Comparison of ENCODE assay signal across 9 cellular contexts in the genomic region with DNA sequence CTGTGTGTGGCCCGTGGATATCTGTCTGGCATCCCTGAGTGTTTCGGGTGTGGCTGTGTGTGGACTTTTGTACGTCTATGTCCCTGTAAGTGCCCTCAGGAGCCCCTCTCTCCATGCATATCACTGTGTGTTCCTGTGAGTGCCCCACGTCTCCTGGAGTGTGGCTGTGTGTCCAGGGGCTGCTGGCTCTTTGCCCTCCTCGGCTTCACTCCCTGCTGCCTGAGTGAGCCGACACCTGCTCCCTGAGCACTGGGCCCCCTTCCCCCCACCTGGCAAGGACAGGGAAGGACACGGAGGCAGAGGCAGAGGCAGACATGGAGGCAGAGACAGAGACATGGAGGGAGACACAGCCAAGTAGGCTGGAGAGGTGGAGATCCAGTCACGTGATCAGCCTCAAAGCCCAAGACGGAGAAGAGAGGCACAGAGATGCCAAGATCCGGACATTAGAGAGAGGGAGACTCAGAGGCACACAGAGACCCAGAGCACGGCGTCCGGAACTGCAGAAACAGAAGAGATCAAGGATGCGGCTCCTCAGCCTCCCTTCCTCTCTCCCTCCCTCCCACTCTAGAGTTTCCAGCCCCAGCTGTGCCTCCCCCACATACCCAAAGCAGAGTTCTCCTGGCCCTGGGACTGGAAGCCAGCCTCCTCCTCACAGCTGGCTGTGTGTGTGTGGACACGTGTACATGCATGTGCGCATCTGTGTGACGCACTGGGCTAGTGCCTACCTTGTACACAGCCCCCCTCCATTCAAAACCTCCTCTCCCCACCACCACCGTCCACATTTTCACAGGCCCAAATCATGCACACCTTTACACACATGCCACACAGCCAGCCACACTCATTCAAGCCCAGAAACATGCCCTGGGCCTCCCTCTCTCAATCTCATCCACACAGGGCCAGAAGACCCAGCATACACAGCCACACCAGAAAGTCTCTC. TPM values are rescaled to one million over a fixed set of nuclear protein-coding genes. Genes with fewer than 3 reads are reported as not detected.
DNase-seq lines count a peak whose midpoint lies in the region; TF ChIP-seq lines count a peak whose summit lies in the region.
"Had no signal": no experiment of that assay in that cellular context is flagged by ENCODE, and none has a peak within 500 bp of the region (broad histone marks: within the 10 kb centered on the region; RNA-seq: fewer than 3 reads in every experiment).

No MANE protein-coding gene starts in this region.

- H3K27ac Mint-ChIP-seq in Caco-2 (ENCODE audit: unreplicated experiment): peak overlapping the region; percentile 85

- H3K36me3 ChIP-seq in Caco-2 (ENCODE audit: control insufficient read depth, insufficient read depth, low read length): no peaks in the 10 kb centered on the region; the same call in 1 of the 2 replicates
- H3K36me3 ChIP-seq: neutrophil had no signal

- in situ Hi-C loops in GM13976 (cut with MboI; ENCODE audit: low sequenced_read_pairs, unreplicated experiment): no loop called here

- no peaks in the 10 kb centered on the region for H3K27me3 ChIP-seq in Caco-2 (replicated peaks; ENCODE audit: control insufficient read depth, insufficient read depth, low read length)

- TF ChIP-seq CTCF in Caco-2 (IDR thresholded peaks at IDR 0.05; ENCODE audit: insufficient read depth in 1 of 2, low read depth in 1 of 2, low read length in 1 of 2, severe bottlenecking in 1 of 2, unreplicated experiment in 1 of 2): no peak
- TF ChIP-seq CTCF in GM13976 (IDR thresholded peaks at IDR 0.05; ENCODE audit: borderline replicate concordance, control extremely low read depth, extremely low read depth, insufficient read depth, missing control alignments): no peak

- H3K4me1 Mint-ChIP-seq in Caco-2 (ENCODE audit: low read depth, unreplicated experiment): peaks cover 42% of the 10 kb centered on the region

- H3K4me3 ChIP-seq in Caco-2 (ENCODE audit: low read depth, low read length): peak overlapping the region; percentile 42

- H3K36me3 Mint-ChIP-seq in Caco-2 (ENCODE audit: insufficient read depth, unreplicated experiment): peaks cover 42% of the 10 kb centered on the region

- no peaks in the 10 kb centered on the region for H3K27me3 Mint-ChIP-seq in Caco-2 (ENCODE audit: insufficient read depth, unreplicated experiment)

- POLR2A ChIA-PET in Caco-2 (lab: Charles Lee): no interaction called here

- H3K4me3 Mint-ChIP-seq in Caco-2 (ENCODE audit: unreplicated experiment): peak overlapping the region; percentile 85

- no peaks in the 10 kb centered on the region for H3K9me3 ChIP-seq in Caco-2
- H3K9me3 ChIP-seq: neutrophil had no signal

- intact Hi-C loops in Caco-2 (cut with micrococcal nuclease; ENCODE audit: unreplicated experiment): loop anchor here (2.0 to 5.0 kb wide), 2 partner anchors 24 to 37 kb away; partner anchors contain the start of gene WASF2

- CTCF ChIA-PET in Caco-2 (lab: Charles Lee): no interaction called here

- DNase-seq in Caco-2: peak in 1 of 2 experiments; percentile 18
- DNase-seq in NCI-H146 treated with DMSO at 0.1 percent for 48 hours (lab: John Stamatoyannopoulos, UW; ENCODE audit: unreplicated experiment): peak; percentile 46
- peak in 52 of 58 donors; percentile 31 to 91 (median 67) for DNase-seq in anterior cingulate cortex (lab: John Stamatoyannopoulos, UW)
- DNase-seq in hepatic stellate cell (ENCODE audit: low spot score): peak; percentile 84
- peak; percentile 81 for DNase-seq in retina
- DNase-seq in HCEC 1CT: no peak
- no peak for DNase-seq in GM13976 (ENCODE audit: low spot score)
- no peak for DNase-seq in 8988T

- no peaks in the 10 kb centered on the region for H3K9me3 Mint-ChIP-seq in Caco-2 (ENCODE audit: unreplicated experiment)

- BruUV-seq in Caco-2 (replicated peaks; lab: Mats Ljungman, UMichigan): TSS peak; percentile 54

- H3K4me1 ChIP-seq in Caco-2: peaks cover 43% of the 10 kb centered on the region

RNA-seq across cellular contexts. Expression of gene WASF2, which starts 39.0 kb away (rescaled TPM):
- total RNA-seq in Caco-2 (2022): 59.2 and 68.6 TPM in 2 replicates

Comparison
In these comparisons a context has a peak if more than half of its experiments do, and no peak if none do; other contexts are left out.
1. DNase-seq: peak in NCI-H146 treated with DMSO at 0.1 percent for 48 hours (single experiment), anterior cingulate cortex (52 of 58), hepatic stellate cell (single experiment) and retina (single experiment); none in HCEC 1CT (single experiment), GM13976 (single experiment) and 8988T (single experiment).